Comparison of ENCODE assay signal across 8 cellular contexts in genomic region chr2:152025678-152026287, GRCh38.
A peak's percentile ranks its signal among the peaks of the same experiment; 100 is the strongest.
DNase-seq lines count a peak whose midpoint lies in the region; ATAC-seq and TF ChIP-seq lines count a peak whose summit lies in the region.

No MANE protein-coding gene starts in this region.

- no peaks in the 10 kb centered on the region for H3K27me3 ChIP-seq in liver (ENCODE audit: control insufficient read depth in 4 of 4, insufficient read depth in 4 of 4, low read length in 3 of 4)

- H3K4me3 ChIP-seq in coronary artery (peak overlapping the region; percentile 64), liver (ENCODE audit: low read depth in 1 of 3, low read length in 3 of 3) (peak overlapping the region in 1 of 3 donors; percentile 40)

- TF ChIP-seq RAD21 in liver (IDR thresholded peaks at IDR 0.05) = peak; percentile 78 to 84

- DNase-seq in C1 segment of cervical spinal cord (lab: John Stamatoyannopoulos, UW) (peak in 13 of 14 donors; percentile 10 to 83 (median 62)), NCI-H510A (lab: John Stamatoyannopoulos, UW) (peak; percentile 6), coronary artery (ENCODE audit: low spot score) (peak; percentile 86)
- peak; percentile 69 for DNase-seq in activated CD4-positive, alpha-beta T cell treated with anti-CD3 and anti-CD28 coated beads for 4 hours
- DNase-seq in stimulated activated CD4-positive, alpha-beta T cell treated with anti-CD3 and anti-CD28 coated beads, Interleukin-4, amount 100 ng/mL, for 48 hours (ENCODE audit: low read depth in 2 of 2) = peak; percentile 73 to 78

- H3K4me1 ChIP-seq in liver (ENCODE audit: control insufficient read depth in 4 of 4, insufficient read depth in 4 of 4, low read length in 3 of 4) = peaks cover 0 to 7% (median 0%) of the 10 kb centered on the region in 4 donors

- TF ChIP-seq CTCF in coronary artery (IDR thresholded peaks at IDR 0.05) = peak; percentile 84
- TF ChIP-seq CTCF in liver (IDR thresholded peaks at IDR 0.05; ENCODE audit: low read depth, low read length, missing input control) = peak; percentile 75

- WGBS in liver = 19% methylated on average over 15 of the region's 15 CpGs

- no peaks in the 10 kb centered on the region for H3K36me3 ChIP-seq in liver (ENCODE audit: control insufficient read depth in 4 of 4, insufficient read depth in 3 of 4, low read depth in 1 of 4, low read length in 3 of 4)

- no peaks in the 10 kb centered on the region for H3K9me3 ChIP-seq in liver (ENCODE audit: control insufficient read depth in 4 of 4, low read length in 3 of 4)

- H3K27ac ChIP-seq in coronary artery (no peak overlapping the region), liver (ENCODE audit: low read depth in 1 of 2, low read length in 2 of 2) (no peak overlapping the region)

- peak; percentile 89 for ATAC-seq in GM19324 (IDR thresholded peaks at IDR 0.05; ENCODE audit: low FRiP score, unreplicated experiment)
- ATAC-seq in HG03439 (IDR thresholded peaks at IDR 0.05; ENCODE audit: unreplicated experiment) = peak; percentile 93

- H3K9ac ChIP-seq in liver (ENCODE audit: low read depth in 1 of 2, low read length in 2 of 2) = no peak overlapping the region

TF ChIP-seq in liver, 16 proteins besides CTCF, POLR2A, EP300 and RAD21:
- TF ChIP-seq RXRA (IDR thresholded peaks at IDR 0.05) (peak; percentile 6 to 41), HNF4A (conservative IDR thresholded peaks at IDR 0.05) (no peak)

Comparison
In these comparisons a context has a peak if more than half of its experiments do, and no peak if none do; other contexts are left out.
1. DNase-seq: peak in every context shown above with its lines; median percentile 86 in coronary artery; 76 in stimulated activated CD4-positive, alpha-beta T cell treated with anti-CD3 and anti-CD28 coated beads, Interleukin-4, amount 100 ng/mL, for 48 hours; 69 in activated CD4-positive, alpha-beta T cell treated with anti-CD3 and anti-CD28 coated beads for 4 hours; 62 in C1 segment of cervical spinal cord; 6 in NCI-H510A.